Comparison of ENCODE assay signal across 17 cellular contexts in genomic region chr7:43484678-43485355, GRCh38.
DNase-seq lines count a peak whose midpoint lies in the region; ATAC-seq and TF ChIP-seq lines count a peak whose summit lies in the region.
"Had no signal": no experiment of that assay in that cellular context is flagged by ENCODE, and none has a peak within 500 bp of the region (broad histone marks: within the 10 kb centered on the region; RNA-seq: fewer than 3 reads in every experiment).

No MANE protein-coding gene starts in this region.

- TF ChIP-seq EP300 in upper lobe of left lung (IDR thresholded peaks at IDR 0.05) (no peak), ovary (IDR thresholded peaks at IDR 0.05) (no peak)

- no peak for TF ChIP-seq CTCF in left ventricle myocardium inferior (IDR thresholded peaks at IDR 0.05; ENCODE audit: borderline replicate concordance)
- no peak for TF ChIP-seq CTCF in upper lobe of left lung (IDR thresholded peaks at IDR 0.05)
- TF ChIP-seq CTCF in ovary (IDR thresholded peaks at IDR 0.05): no peak

- ATAC-seq in right cardiac atrium: no peak
- ATAC-seq in upper lobe of left lung (ENCODE audit: low FRiP score in 2 of 2): no peak

- H3K27me3 ChIP-seq in left ventricle myocardium inferior (ENCODE audit: low read depth) (no peaks in the 10 kb centered on the region), right cardiac atrium (ENCODE audit: control insufficient read depth, insufficient read depth) (no peaks in the 10 kb centered on the region), upper lobe of left lung (no peaks in the 10 kb centered on the region), ovary (no peaks in the 10 kb centered on the region)
- H3K27me3 ChIP-seq: MG63 had no signal

- no peak overlapping the region for H3K4me3 ChIP-seq in left ventricle myocardium inferior
- H3K4me3 ChIP-seq in right cardiac atrium (ENCODE audit: low read length): no peak overlapping the region
- H3K4me3 ChIP-seq in upper lobe of left lung: no peak overlapping the region
- H3K4me3 ChIP-seq in ovary: no peak overlapping the region
- H3K4me3 ChIP-seq: MG63 had no signal

- H3K9me3 ChIP-seq in left ventricle myocardium inferior (replicated peaks): no peaks in the 10 kb centered on the region
- H3K9me3 ChIP-seq in right cardiac atrium (ENCODE audit: control insufficient read depth, low read length): no peaks in the 10 kb centered on the region
- H3K9me3 ChIP-seq in upper lobe of left lung: no peaks in the 10 kb centered on the region
- H3K9me3 ChIP-seq in ovary: no peaks in the 10 kb centered on the region
- H3K9me3 ChIP-seq: MG63 had no signal

- 37% methylated on average over 6 of the region's 6 CpGs for WGBS in right cardiac atrium
- WGBS in upper lobe of left lung, 2 donors: 63 to 68% methylated on average over 6 of the region's 6 CpGs
- WGBS in ovary, 3 donors: 74 to 77% (median 74%) methylated on average over 6 of the region's 6 CpGs

- DNase-seq in left ventricle myocardium inferior: no peak
- DNase-seq in right cardiac atrium: no peak
- DNase-seq in OCI-M1 (lab: John Stamatoyannopoulos, UW): peak; percentile 74
- peak; percentile 3 for DNase-seq in ecto neural progenitor cell (ENCODE audit: low spot score)
- DNase-seq in upper lobe of left lung: no peak
- no peak for DNase-seq in ovary
- no peak for DNase-seq in COLO829 (ENCODE audit: low spot score)
- DNase-seq: AML-193; CD4-positive, CD25-positive, alpha-beta regulatory T cell; DMS79 treated with DMSO at 0.1 percent for 48 hours; GDM1; H9; MG63; NCI-H1436; NCI-H2029 treated with DMSO at 0.1 percent for 48 hours; NCI-H510A treated with DMSO at 0.1 percent for 48 hours had no signal

- no peak for TF ChIP-seq POLR2A in upper lobe of left lung (IDR thresholded peaks at IDR 0.05)
- TF ChIP-seq POLR2A in ovary (IDR thresholded peaks at IDR 0.05): no peak

- peaks cover 26% of the 10 kb centered on the region for H3K4me1 ChIP-seq in left ventricle myocardium inferior
- H3K4me1 ChIP-seq in right cardiac atrium (ENCODE audit: control insufficient read depth, insufficient read depth, low read length): no peaks in the 10 kb centered on the region
- peaks cover 0 to 8% (median 3%) of the 10 kb centered on the region in 4 donors for H3K4me1 ChIP-seq in upper lobe of left lung
- no peaks in the 10 kb centered on the region for H3K4me1 ChIP-seq in ovary (ENCODE audit: insufficient read depth)

- intact Hi-C loops in left ventricle myocardium inferior (cut with micrococcal nuclease) (no loop called here), right cardiac atrium (cut with DNase I) (no loop called here), ovary (cut with DNase I) (no loop called here)

- H3K27ac ChIP-seq in left ventricle myocardium inferior (replicated peaks): peak overlapping the region; percentile 25
- H3K27ac ChIP-seq in right cardiac atrium (ENCODE audit: low read length): no peak overlapping the region
- H3K27ac ChIP-seq in upper lobe of left lung: no peak overlapping the region
- no peak overlapping the region for H3K27ac ChIP-seq in ovary
- H3K27ac ChIP-seq: RWPE1 had no signal

- H3K36me3 ChIP-seq in left ventricle myocardium inferior (no peaks in the 10 kb centered on the region), upper lobe of left lung (no peaks in the 10 kb centered on the region), ovary (no peaks in the 10 kb centered on the region)
- H3K36me3 ChIP-seq: MG63 had no signal

Comparison
In these comparisons a context has a peak if more than half of its experiments do, and no peak if none do; other contexts are left out.
1. DNase-seq: peak in OCI-M1 (single experiment) and ecto neural progenitor cell (single experiment); none in left ventricle myocardium inferior (single experiment), right cardiac atrium (0 of 3), upper lobe of left lung (0 of 2), ovary (0 of 5) and COLO829 (single experiment).